8 cellular contexts compared by ENCODE assay signal in the genomic region with DNA sequence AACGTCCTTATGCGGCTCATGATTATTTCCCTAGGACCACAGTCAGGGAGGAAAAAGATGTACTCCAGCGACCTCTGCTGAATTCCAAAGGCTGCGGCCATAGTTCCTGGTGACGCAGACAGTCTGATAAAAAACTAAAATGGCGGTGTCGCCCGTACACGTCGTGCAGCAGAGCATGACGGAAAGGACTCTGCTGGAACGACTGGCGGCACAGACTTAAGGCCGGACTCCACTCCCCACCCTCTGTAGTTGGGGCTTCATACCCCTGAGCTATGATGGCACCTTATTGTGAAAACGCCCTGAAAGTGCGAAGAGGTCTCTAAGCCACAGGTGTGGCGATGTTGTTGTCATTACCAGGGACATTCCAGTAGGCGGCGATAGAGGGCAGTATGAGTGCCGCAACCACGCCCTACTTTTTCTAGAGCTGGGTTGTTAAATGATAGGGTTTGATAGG.
DNase-seq lines count a peak whose midpoint lies in the region; ATAC-seq and TF ChIP-seq lines count a peak whose summit lies in the region.

No MANE protein-coding gene starts in this region.

- no peaks in the 10 kb centered on the region for H3K9me3 ChIP-seq in vagina

- H3K27ac Mint-ChIP-seq in activated naive CD8-positive, alpha-beta T cell treated with anti-CD3 and anti-CD28 coated beads for 36 hours: peak overlapping the region; percentile 91
- peak overlapping the region; percentile 100 for H3K27ac Mint-ChIP-seq in progenitor cell of endocrine pancreas

- TF ChIP-seq CTCF in AG09309 (IDR thresholded peaks at IDR 0.05; ENCODE audit: control insufficient read depth, insufficient read depth, low read depth, low read length, missing control alignments) (peak; percentile 65), progenitor cell of endocrine pancreas (IDR thresholded peaks at IDR 0.05; ENCODE audit: unreplicated experiment) (peak; percentile 74), vagina (IDR thresholded peaks at IDR 0.05) (peak in 2 of 3 experiments; percentile 50 to 64)

- no peaks in the 10 kb centered on the region for H3K36me3 ChIP-seq in vagina

- H3K4me3 Mint-ChIP-seq in activated naive CD8-positive, alpha-beta T cell treated with anti-CD3 and anti-CD28 coated beads for 36 hours: peak overlapping the region; percentile 85
- peak overlapping the region; percentile 97 for H3K4me3 Mint-ChIP-seq in progenitor cell of endocrine pancreas (ENCODE audit: low read depth)

- H3K27me3 ChIP-seq in vagina: no peaks in the 10 kb centered on the region

- intact Hi-C loops in left cardiac atrium (cut with DNase I): no loop called here
- intact Hi-C loops in vagina (cut with DNase I): no loop called here

- no peaks in the 10 kb centered on the region for H3K4me1 ChIP-seq in vagina

- H3K4me3 ChIP-seq in AG09309 (ENCODE audit: control insufficient read depth, low read depth, low read length) (peak overlapping the region; percentile 68), vagina (peak overlapping the region; percentile 34 to 38)

- peaks cover 3% of the 10 kb centered on the region for H3K27me3 Mint-ChIP-seq in activated naive CD8-positive, alpha-beta T cell treated with anti-CD3 and anti-CD28 coated beads for 36 hours
- H3K27me3 Mint-ChIP-seq in progenitor cell of endocrine pancreas: no peaks in the 10 kb centered on the region

- no peaks in the 10 kb centered on the region for H3K9me3 Mint-ChIP-seq in activated naive CD8-positive, alpha-beta T cell treated with anti-CD3 and anti-CD28 coated beads for 36 hours
- peaks cover 19% of the 10 kb centered on the region for H3K9me3 Mint-ChIP-seq in progenitor cell of endocrine pancreas (ENCODE audit: low read depth)

- H3K4me1 Mint-ChIP-seq in activated naive CD8-positive, alpha-beta T cell treated with anti-CD3 and anti-CD28 coated beads for 36 hours: peaks cover 2% of the 10 kb centered on the region
- no peaks in the 10 kb centered on the region for H3K4me1 Mint-ChIP-seq in progenitor cell of endocrine pancreas (ENCODE audit: low read depth)

- DNase-seq in AG09309 (ENCODE audit: low read depth) (peak; percentile 20), SHP77 (lab: John Stamatoyannopoulos, UW) (peak; percentile 54 to 56), left cardiac atrium (peak; percentile 33), progenitor cell of endocrine pancreas (ENCODE audit: low spot score, unreplicated experiment) (peak; percentile 28), vagina (ENCODE audit: extremely low spot score in 2 of 2) (no peak)
- peak; percentile 39 for DNase-seq in activated naive CD8-positive, alpha-beta T cell treated with anti-CD3 and anti-CD28 coated beads for 36 hours

- H3K36me3 Mint-ChIP-seq in activated naive CD8-positive, alpha-beta T cell treated with anti-CD3 and anti-CD28 coated beads for 36 hours: no peaks in the 10 kb centered on the region
- no peaks in the 10 kb centered on the region for H3K36me3 Mint-ChIP-seq in progenitor cell of endocrine pancreas (ENCODE audit: insufficient read depth)

- no peak overlapping the region for H3K27ac ChIP-seq in vagina

- no peak for TF ChIP-seq POLR2A in vagina (IDR thresholded peaks at IDR 0.05)

- ATAC-seq in GM18867 (IDR thresholded peaks at IDR 0.05; ENCODE audit: unreplicated experiment): peak; percentile 61
- peak; percentile 89 for ATAC-seq in HG03432 (IDR thresholded peaks at IDR 0.05; ENCODE audit: unreplicated experiment)
- ATAC-seq in left cardiac atrium: peak; percentile 78 to 82

Comparison
In these comparisons a context has a peak if more than half of its experiments do, and no peak if none do; other contexts are left out.
1. DNase-seq: peak in AG09309 (single experiment), SHP77 (2 of 2), activated naive CD8-positive, alpha-beta T cell treated with anti-CD3 and anti-CD28 coated beads for 36 hours (single experiment), left cardiac atrium (single experiment) and progenitor cell of endocrine pancreas (single experiment); none in vagina (0 of 2).
2. Peak in every context shown above with its lines, with median percentiles within 50 percentile points of each other: CTCF ChIP-seq and ATAC-seq.